ENCODE assay signal across 1 cellular context in the genomic region with DNA sequence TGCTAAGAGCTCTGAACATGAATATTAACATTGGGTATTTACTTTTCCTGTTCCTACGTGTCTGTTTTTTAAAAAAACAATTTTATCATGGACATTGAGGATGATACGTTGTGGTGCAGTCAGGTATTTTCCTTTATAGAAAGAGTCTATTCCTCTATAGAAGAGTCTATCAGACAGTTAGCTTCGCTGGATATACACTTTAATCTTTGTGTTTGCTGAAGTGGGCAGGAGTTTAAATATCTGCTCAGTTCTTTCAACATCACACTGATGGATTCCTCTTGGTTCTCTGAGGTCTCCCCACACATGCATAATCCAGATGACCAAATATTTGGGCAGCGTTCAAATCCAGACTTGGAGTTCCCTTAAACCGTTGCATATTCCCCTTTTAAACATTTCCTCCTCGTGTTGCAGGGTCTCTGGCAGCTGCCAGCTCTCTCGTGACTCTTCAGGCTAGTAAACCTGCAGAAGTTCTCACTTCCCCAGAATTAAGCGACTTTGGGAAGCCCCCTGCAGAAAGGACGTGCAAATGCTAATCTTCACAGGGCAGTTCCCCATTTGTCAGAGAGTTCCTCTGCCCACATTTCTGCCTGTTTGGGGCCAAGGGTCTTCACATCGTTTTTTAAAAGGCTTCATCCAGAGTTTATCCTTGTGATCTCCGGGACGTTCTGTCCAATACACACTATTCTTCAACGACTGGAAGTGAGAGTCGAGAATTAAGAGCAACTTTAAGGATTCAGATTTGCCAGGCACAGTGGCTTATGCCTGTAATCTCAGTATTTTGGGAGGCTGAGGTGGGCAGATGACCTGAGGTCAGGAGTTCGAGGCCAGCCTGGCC.
TF ChIP-seq lines count a peak whose summit lies in the region.

No MANE protein-coding gene starts in this region.

TF ChIP-seq in GM23338, 12 proteins besides CTCF, POLR2A, EP300 and RAD21 (continued from another document):
- TF ChIP-seq, protein P1, sequence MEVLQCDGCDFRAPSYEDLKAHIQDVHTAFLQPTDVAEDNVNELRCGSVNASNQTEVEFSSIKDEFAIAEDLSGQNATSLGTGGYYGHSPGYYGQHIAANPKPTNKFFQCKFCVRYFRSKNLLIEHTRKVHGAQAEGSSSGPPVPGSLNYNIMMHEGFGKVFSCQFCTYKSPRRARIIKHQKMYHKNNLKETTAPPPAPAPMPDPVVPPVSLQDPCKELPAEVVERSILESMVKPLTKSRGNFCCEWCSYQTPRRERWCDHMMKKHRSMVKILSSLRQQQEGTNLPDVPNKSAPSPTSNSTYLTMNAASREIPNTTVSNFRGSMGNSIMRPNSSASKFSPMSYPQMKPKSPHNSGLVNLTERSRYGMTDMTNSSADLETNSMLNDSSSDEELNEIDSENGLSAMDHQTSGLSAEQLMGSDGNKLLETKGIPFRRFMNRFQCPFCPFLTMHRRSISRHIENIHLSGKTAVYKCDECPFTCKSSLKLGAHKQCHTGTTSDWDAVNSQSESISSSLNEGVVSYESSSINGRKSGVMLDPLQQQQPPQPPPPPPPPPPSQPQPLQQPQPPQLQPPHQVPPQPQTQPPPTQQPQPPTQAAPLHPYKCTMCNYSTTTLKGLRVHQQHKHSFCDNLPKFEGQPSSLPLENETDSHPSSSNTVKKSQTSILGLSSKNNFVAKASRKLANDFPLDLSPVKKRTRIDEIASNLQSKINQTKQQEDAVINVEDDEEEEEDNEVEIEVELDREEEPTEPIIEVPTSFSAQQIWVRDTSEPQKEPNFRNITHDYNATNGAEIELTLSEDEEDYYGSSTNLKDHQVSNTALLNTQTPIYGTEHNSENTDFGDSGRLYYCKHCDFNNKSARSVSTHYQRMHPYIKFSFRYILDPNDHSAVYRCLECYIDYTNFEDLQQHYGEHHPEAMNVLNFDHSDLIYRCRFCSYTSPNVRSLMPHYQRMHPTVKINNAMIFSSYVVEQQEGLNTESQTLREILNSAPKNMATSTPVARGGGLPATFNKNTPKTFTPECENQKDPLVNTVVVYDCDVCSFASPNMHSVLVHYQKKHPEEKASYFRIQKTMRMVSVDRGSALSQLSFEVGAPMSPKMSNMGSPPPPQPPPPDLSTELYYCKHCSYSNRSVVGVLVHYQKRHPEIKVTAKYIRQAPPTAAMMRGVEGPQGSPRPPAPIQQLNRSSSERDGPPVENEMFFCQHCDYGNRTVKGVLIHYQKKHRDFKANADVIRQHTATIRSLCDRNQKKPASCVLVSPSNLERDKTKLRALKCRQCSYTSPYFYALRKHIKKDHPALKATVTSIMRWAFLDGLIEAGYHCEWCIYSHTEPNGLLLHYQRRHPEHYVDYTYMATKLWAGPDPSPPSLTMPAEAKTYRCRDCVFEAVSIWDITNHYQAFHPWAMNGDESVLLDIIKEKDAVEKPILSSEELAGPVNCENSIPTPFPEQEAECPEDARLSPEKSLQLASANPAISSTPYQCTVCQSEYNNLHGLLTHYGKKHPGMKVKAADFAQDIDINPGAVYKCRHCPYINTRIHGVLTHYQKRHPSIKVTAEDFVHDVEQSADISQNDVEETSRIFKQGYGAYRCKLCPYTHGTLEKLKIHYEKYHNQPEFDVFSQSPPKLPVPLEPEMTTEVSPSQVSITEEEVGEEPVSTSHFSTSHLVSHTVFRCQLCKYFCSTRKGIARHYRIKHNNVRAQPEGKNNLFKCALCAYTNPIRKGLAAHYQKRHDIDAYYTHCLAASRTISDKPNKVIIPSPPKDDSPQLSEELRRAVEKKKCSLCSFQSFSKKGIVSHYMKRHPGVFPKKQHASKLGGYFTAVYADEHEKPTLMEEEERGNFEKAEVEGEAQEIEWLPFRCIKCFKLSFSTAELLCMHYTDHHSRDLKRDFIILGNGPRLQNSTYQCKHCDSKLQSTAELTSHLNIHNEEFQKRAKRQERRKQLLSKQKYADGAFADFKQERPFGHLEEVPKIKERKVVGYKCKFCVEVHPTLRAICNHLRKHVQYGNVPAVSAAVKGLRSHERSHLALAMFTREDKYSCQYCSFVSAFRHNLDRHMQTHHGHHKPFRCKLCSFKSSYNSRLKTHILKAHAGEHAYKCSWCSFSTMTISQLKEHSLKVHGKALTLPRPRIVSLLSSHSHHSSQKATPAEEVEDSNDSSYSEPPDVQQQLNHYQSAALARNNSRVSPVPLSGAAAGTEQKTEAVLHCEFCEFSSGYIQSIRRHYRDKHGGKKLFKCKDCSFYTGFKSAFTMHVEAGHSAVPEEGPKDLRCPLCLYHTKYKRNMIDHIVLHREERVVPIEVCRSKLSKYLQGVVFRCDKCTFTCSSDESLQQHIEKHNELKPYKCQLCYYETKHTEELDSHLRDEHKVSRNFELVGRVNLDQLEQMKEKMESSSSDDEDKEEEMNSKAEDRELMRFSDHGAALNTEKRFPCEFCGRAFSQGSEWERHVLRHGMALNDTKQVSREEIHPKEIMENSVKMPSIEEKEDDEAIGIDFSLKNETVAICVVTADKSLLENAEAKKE (CRISPR knock-in tag; IDR thresholded peaks at IDR 0.05): no peak
- TF ChIP-seq NANOG (IDR thresholded peaks at IDR 0.05; ENCODE audit: borderline replicate concordance) (no peak), CREB1 (CRISPR knock-in tag; IDR thresholded peaks at IDR 0.05; ENCODE audit: low read depth) (no peak)
- TF ChIP-seq, protein P2, sequence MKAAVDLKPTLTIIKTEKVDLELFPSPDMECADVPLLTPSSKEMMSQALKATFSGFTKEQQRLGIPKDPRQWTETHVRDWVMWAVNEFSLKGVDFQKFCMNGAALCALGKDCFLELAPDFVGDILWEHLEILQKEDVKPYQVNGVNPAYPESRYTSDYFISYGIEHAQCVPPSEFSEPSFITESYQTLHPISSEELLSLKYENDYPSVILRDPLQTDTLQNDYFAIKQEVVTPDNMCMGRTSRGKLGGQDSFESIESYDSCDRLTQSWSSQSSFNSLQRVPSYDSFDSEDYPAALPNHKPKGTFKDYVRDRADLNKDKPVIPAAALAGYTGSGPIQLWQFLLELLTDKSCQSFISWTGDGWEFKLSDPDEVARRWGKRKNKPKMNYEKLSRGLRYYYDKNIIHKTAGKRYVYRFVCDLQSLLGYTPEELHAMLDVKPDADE (IDR thresholded peaks at IDR 0.05): no peak
